ENCODE assay signal across 2 cellular contexts in the genomic region with DNA sequence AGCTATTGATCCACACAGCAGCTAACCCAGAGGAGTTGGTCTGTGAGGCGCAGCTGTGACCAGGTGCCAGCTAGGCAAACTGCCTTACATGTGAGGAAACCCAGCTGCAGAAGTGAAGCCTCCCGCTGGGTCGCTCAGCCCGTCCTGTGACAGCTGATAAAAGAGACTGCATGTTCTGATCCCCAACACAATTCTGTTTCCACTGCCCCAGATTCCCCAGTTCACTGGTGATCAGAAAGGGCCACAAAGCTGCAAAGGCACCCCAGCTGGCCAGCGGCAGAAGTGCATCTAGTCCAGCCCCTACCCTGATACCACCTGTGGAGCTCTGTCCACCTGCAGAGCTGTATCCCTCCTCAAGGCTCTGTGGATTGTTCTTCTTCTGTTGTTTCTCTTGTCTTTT.
TF ChIP-seq lines count a peak whose summit lies in the region.

No MANE protein-coding gene starts in this region.

TF ChIP-seq in HEK293, 187 proteins besides CTCF, POLR2A, EP300 and RAD21 (continued from another document):
- TF ChIP-seq SCRT2 (tag by site-specific recombination; IDR thresholded peaks at IDR 0.05) (peak; percentile 93), SCRT1 (tag by site-specific recombination; IDR thresholded peaks at IDR 0.05; ENCODE audit: borderline replicate concordance) (peak; percentile 90), ZNF514 (tag by site-specific recombination; IDR thresholded peaks at IDR 0.05) (no peak)

TF ChIP-seq in GM12878, 131 proteins besides CTCF, POLR2A, EP300 and RAD21 (continued from another document):
- no peak for TF ChIP-seq SRF (IDR thresholded peaks at IDR 0.05; ENCODE audit: low read depth in 2 of 2, low read length in 2 of 2)
- TF ChIP-seq ZNF207 (IDR thresholded peaks at IDR 0.05; ENCODE audit: borderline replicate concordance), result no peak
- no peak for TF ChIP-seq ASH2L (IDR thresholded peaks at IDR 0.05; ENCODE audit: borderline replicate concordance, low read depth)
- no peak for TF ChIP-seq SUPT20H (IDR thresholded peaks at IDR 0.05; ENCODE audit: borderline replicate concordance, control insufficient read depth, low read depth, low read length)
- no peak for TF ChIP-seq MYC (IDR thresholded peaks at IDR 0.05; ENCODE audit: insufficient read depth, insufficient read length, insufficient replicate concordance, low read length, severe bottlenecking)
- no peak for TF ChIP-seq ESRRA (IDR thresholded peaks at IDR 0.05; ENCODE audit: low read length)
- TF ChIP-seq MEF2A (IDR thresholded peaks at IDR 0.05; ENCODE audit: insufficient read depth, low read depth, low read length), result no peak
- no peak for TF ChIP-seq TAF1 (IDR thresholded peaks at IDR 0.05; ENCODE audit: borderline replicate concordance, low read depth, low read length)
- TF ChIP-seq CHD2 (IDR thresholded peaks at IDR 0.05; ENCODE audit: borderline replicate concordance, low read depth, low read length), result no peak
- TF ChIP-seq WRNIP1 (IDR thresholded peaks at IDR 0.05; ENCODE audit: borderline replicate concordance, low read depth, low read length), result no peak
- no peak for TF ChIP-seq JUNB (IDR thresholded peaks at IDR 0.05)
- TF ChIP-seq EZH2 (IDR thresholded peaks at IDR 0.05; ENCODE audit: borderline replicate concordance, control insufficient read depth, low read depth, low read length), result no peak
- no peak for TF ChIP-seq NBN (IDR thresholded peaks at IDR 0.05)
- TF ChIP-seq GABPA (IDR thresholded peaks at IDR 0.05; ENCODE audit: low read depth), result no peak
- TF ChIP-seq CBX3 (IDR thresholded peaks at IDR 0.05; ENCODE audit: borderline replicate concordance, low read depth), result no peak
